ENCODE assay signal across 21 cellular contexts in the genomic region with DNA sequence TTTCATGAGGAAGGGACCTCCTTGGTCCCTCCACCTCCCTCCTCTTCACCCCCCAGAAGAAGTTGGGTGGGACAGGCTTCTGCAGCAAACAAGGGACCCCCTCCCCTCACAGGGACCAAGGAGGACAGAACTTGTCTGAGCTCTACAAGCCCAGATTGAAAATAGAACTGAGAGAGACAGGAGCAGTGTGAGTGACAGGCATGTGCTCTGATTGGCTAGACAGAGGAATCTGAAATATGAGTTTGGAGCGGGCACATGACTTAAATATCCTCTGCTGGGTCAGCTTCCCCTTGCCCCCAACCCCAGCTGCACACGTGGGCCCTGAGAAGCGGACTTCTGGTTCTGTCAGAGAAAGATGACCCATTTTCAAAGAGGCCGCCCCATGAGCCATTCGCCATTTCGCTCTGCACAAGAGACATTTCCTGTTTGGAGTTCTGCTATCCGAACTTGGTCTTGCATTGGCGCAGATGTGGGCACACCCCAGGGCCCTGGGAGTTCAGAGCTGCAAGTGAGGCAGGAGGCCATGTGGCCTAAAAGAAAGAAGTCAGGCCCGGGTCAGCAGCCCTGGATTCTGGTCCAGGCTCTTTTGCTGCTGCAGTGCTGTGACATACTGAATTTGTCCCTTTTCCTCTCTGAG. TPM values are rescaled to one million over a fixed set of nuclear protein-coding genes. Genes with fewer than 3 reads are reported as not detected.
A peak's percentile ranks its signal among the peaks of the same experiment; 100 is the strongest.
DNase-seq lines count a peak whose midpoint lies in the region; ATAC-seq, FAIRE-seq and TF ChIP-seq lines count a peak whose summit lies in the region.
"Had no signal": no experiment of that assay in that cellular context is flagged by ENCODE, and none has a peak within 500 bp of the region (broad histone marks: within the 10 kb centered on the region; RNA-seq: fewer than 3 reads in every experiment).

No MANE protein-coding gene starts in this region.

- POLR2A ChIA-PET in GM12878 (lab: Charles Lee) = no interaction called here

- H3K4me1 ChIP-seq in BLaER1 (peaks cover 100% of the 10 kb centered on the region), GM12878 (ENCODE audit: control insufficient read depth, insufficient read depth, low read length) (peaks cover 17% of the 10 kb centered on the region), psoas muscle (peaks cover 92% of the 10 kb centered on the region), upper lobe of left lung (peaks cover 2 to 29% (median 7%) of the 10 kb centered on the region in 4 donors)
- H3K4me1 ChIP-seq: HAP-1 had no signal

- no TSS peak for BruUV-seq in GM12878 (replicated peaks; lab: Mats Ljungman, UMichigan)

- H3K4me3 ChIP-seq in BLaER1 = no peak overlapping the region
- no peak overlapping the region for H3K4me3 ChIP-seq in GM12878
- H3K4me3 ChIP-seq in psoas muscle = peak overlapping the region; percentile 26
- no peak overlapping the region for H3K4me3 ChIP-seq in upper lobe of left lung
- H3K4me3 ChIP-seq: GM23248, HAP-1, Peyer's patch had no signal

- H3K4me2 ChIP-seq in BLaER1 (peak overlapping the region; percentile 96), GM12878 (ENCODE audit: control insufficient read depth, insufficient read depth) (0 out of 2 replicates have a peak overlapping the region, but pooled peaks have one; percentile 32)

- H3K27me3 ChIP-seq in BLaER1 (peaks cover 17% of the 10 kb centered on the region), GM12878 (replicated peaks in 1 of 2; ENCODE audit: control insufficient read depth in 2 of 2, insufficient read depth in 2 of 2, low read length in 1 of 2) (no peaks in the 10 kb centered on the region; a peak in 1 of 4 replicates), psoas muscle (ENCODE audit: insufficient read depth in 3 of 3, low read length in 2 of 3) (no peaks in the 10 kb centered on the region), upper lobe of left lung (peaks cover 0 to 8% (median 3%) of the 10 kb centered on the region in 4 donors)

- TF ChIP-seq RAD21 in GM12878 (IDR thresholded peaks at IDR 0.05; ENCODE audit: insufficient read depth, low read depth, low read length) = no peak

- in situ Hi-C loops in GM12878 (cut with MboI) = no loop called here

- RAD21 ChIA-PET in GM12878 (lab: Charles Lee; ENCODE audit: unreplicated experiment) = interaction anchor here (6.2 kb wide), 1 partner anchor 40 kb away, joined by 34 read pairs; the partner anchor contains the start of gene PEX26

- SMC1A ChIA-PET in GM12878 (lab: Charles Lee; ENCODE audit: uncharacterized antibody, unreplicated experiment) = interaction anchor here (0.7 to 1.4 kb wide), 4 partner anchors 9 to 39 kb away, joined by 3 to 5 read pairs (median 3); no protein-coding TSS in a partner anchor

- intact Hi-C loops in GM12878 (cut with micrococcal nuclease; ENCODE audit: unreplicated experiment) = no loop called here
- intact Hi-C loops in left ventricle myocardium superior (cut with micrococcal nuclease) = no loop called here
- intact Hi-C loops in psoas muscle (cut with DNase I) = no loop called here

- WGBS in GM12878 (ENCODE audit: insufficient coverage, insufficient replicate concordance, low lambda C conversion rate, missing lambda C conversion rate) = 85% methylated on average over 9 of the region's 9 CpGs
- 21 to 41% (median 26%) methylated on average over 9 of the region's 9 CpGs for WGBS in psoas muscle, 3 donors
- 61 to 87% methylated on average over 6 to 9 of the region's 9 CpGs for WGBS in upper lobe of left lung, 2 donors

- H3K36me3 ChIP-seq in BLaER1 (no peaks in the 10 kb centered on the region), GM12878 (ENCODE audit: control insufficient read depth in 2 of 2, insufficient read depth in 2 of 2, low read length in 1 of 2) (no peaks in the 10 kb centered on the region), psoas muscle (ENCODE audit: insufficient read depth in 1 of 2, low read depth in 1 of 2) (no peaks in the 10 kb centered on the region), upper lobe of left lung (no peaks in the 10 kb centered on the region)
- H3K36me3 ChIP-seq: HAP-1, Peyer's patch had no signal

- no peak for TF ChIP-seq CTCF in GM12878 (IDR thresholded peaks at IDR 0.05 in 2 of 3, conservative IDR thresholded peaks at IDR 0.05 in 1 of 3; ENCODE audit: control insufficient read depth in 2 of 3, extremely low read depth in 1 of 3, insufficient read depth in 1 of 3, low read depth in 3 of 3, low read length in 3 of 3)
- TF ChIP-seq CTCF in psoas muscle (IDR thresholded peaks at IDR 0.05) = no peak
- TF ChIP-seq CTCF in upper lobe of left lung (IDR thresholded peaks at IDR 0.05) = no peak

- H3K9ac ChIP-seq in BLaER1 (no peak overlapping the region), GM12878 (ENCODE audit: control insufficient read depth, insufficient read depth, low read length) (no peak overlapping the region)
- H3K9ac ChIP-seq: GM23248 had no signal

- TF ChIP-seq EP300 in GM12878 (IDR thresholded peaks at IDR 0.05; ENCODE audit: borderline replicate concordance in 1 of 2, control insufficient read depth in 1 of 2, low read depth in 2 of 2, low read length in 2 of 2) (no peak), upper lobe of left lung (IDR thresholded peaks at IDR 0.05) (no peak)

- TF ChIP-seq POLR2A in GM12878 (IDR thresholded peaks at IDR 0.05; ENCODE audit: low read depth, low read length) = no peak
- no peak for TF ChIP-seq POLR2A in H54 (IDR thresholded peaks at IDR 0.05; ENCODE audit: low read depth, low read length)
- no peak for TF ChIP-seq POLR2A in upper lobe of left lung (IDR thresholded peaks at IDR 0.05)

- CTCF ChIA-PET in GM12878 (lab: Yijun Ruan, JAX) = interaction anchor here (0.6 to 2.0 kb wide), 3 partner anchors 29 to 902 kb away, joined by 3 to 6 read pairs (median 4); no protein-coding TSS in a partner anchor

- H4K20me1 ChIP-seq in BLaER1 = peaks cover 41% of the 10 kb centered on the region
- H4K20me1 ChIP-seq in GM12878 (ENCODE audit: control insufficient read depth, insufficient read depth) = no peaks in the 10 kb centered on the region

- H3K27ac ChIP-seq in BLaER1 (0 out of 2 replicates have a peak overlapping the region, but pooled peaks have one; percentile 65), GM12878 (ENCODE audit: control insufficient read depth, insufficient read depth) (no peak overlapping the region), psoas muscle (peak overlapping the region; percentile 92), upper lobe of left lung (no peak overlapping the region)
- H3K27ac ChIP-seq: C4-2B, GM23248, Peyer's patch had no signal

- H3K79me2 ChIP-seq in GM12878 (ENCODE audit: control insufficient read depth, insufficient read depth, low read length) = peaks cover 20% of the 10 kb centered on the region

- ATAC-seq in GM12878 (no peak), left ventricle myocardium superior (peak; percentile 30), psoas muscle (peak; percentile 38 to 47 (median 43)), upper lobe of left lung (ENCODE audit: low FRiP score in 2 of 2) (no peak), GM19023 (IDR thresholded peaks at IDR 0.05; ENCODE audit: unreplicated experiment) (no peak)

- H3K9me3 ChIP-seq in BLaER1 = no peaks in the 10 kb centered on the region
- H3K9me3 ChIP-seq in GM12878 (replicated peaks; ENCODE audit: control insufficient read depth, insufficient read depth, low read length) = no peaks in the 10 kb centered on the region; the same call in 2 of the 3 replicates
- no peaks in the 10 kb centered on the region for H3K9me3 ChIP-seq in psoas muscle
- no peaks in the 10 kb centered on the region for H3K9me3 ChIP-seq in upper lobe of left lung
- H3K9me3 ChIP-seq: HAP-1, Peyer's patch had no signal

- no peak overlapping the region for H2AFZ ChIP-seq in GM12878 (ENCODE audit: control insufficient read depth, low read depth, low read length)
- H2AFZ ChIP-seq: GM23248 had no signal

- FAIRE-seq in GM12878 (lab: Jason Lieb, UNC) (no peak), H54 (lab: Jason Lieb, UNC) (no peak)
- FAIRE-seq: HTR-8/SVneo had no signal

- DNase-seq in GM12878 (ENCODE audit: low read depth, low spot score) = no peak
- DNase-seq in left ventricle myocardium superior = peak; percentile 41
- DNase-seq in psoas muscle = peak; percentile 15 to 76
- DNase-seq in NCI-H526 (lab: John Stamatoyannopoulos, UW) = no peak
- no peak for DNase-seq in H54 (ENCODE audit: insufficient read length, low spot score)
- no peak for DNase-seq in upper lobe of left lung
- DNase-seq: 8988T, DMS79, GM23248, IMR-90, NCI-H1694, NCI-H2081, NCI-H2171, NCI-H345, NCI-H524 treated with DMSO at 0.1 percent for 48 hours, Peyer's patch had no signal

RNA-seq across cellular contexts. Expression of gene TUBA8, which starts 5.4 kb away (rescaled TPM):
- total RNA-seq in GM12878 (2013; cell fraction: nucleolus; rRNA removed) = 7.2 and 8.4 TPM in 2 replicates
- total RNA-seq in GM12878 (2014; rRNA removed) = 20.9 and 24.1 TPM in 2 replicates
- 11.9 and 14.7 TPM in 2 replicates for total RNA-seq in GM12878 (2014; rRNA removed; fragmentation: Illumina TruSeq; extraction: Trizol)
- 21.0 and 21.1 TPM in 2 replicates for total RNA-seq in GM12878 (2021)
- polyA plus RNA-seq in GM12878 (2011; ENCODE audit: low read depth) = 7.9 TPM
- polyA plus RNA-seq in GM12878 (2011; rRNA removed) = 4.1 and 7.0 TPM in 2 replicates
- polyA plus RNA-seq in GM12878 (2011; cell fraction: cytosol; rRNA removed) = 11.6 and 12.3 TPM in 2 replicates
- polyA plus RNA-seq in GM12878 (2011; cell fraction: nucleus; rRNA removed) = 6.2 and 6.5 TPM in 2 replicates
- polyA plus RNA-seq in GM12878 (2012) = 8.5 and 13.0 TPM in 2 replicates
- polyA plus RNA-seq in GM12878 (2014; fragmentation: Illumina TruSeq; extraction: Trizol) = 13.1 and 23.7 TPM in 2 replicates
- 1 to 10 TPM; 2.2 to 5.5 TPM for polyA plus RNA-seq in GM12878 (2014; fragmentation: Nextera tagmentation; extraction: Ambion mirVana)
- 25.5 and 26.0 TPM in 2 replicates for polyA plus RNA-seq in GM12878 (2014; rRNA removed)
- polyA plus RNA-seq in GM12878 (2016; fragmentation: Nextera tagmentation; extraction: Ambion mirVana) = 10 to 100 TPM; 27.3 to 30.3 TPM
- 4.2 and 7.4 TPM in 2 replicates for polyA minus RNA-seq in GM12878 (2011; rRNA and poly(A)+ RNA removed)
- polyA minus RNA-seq in GM12878 (2011; cell fraction: cytosol; rRNA and poly(A)+ RNA removed) = 1.4 and 1.6 TPM in 2 replicates
- 0.48 and 1.4 TPM in 2 replicates for polyA minus RNA-seq in GM12878 (2011; cell fraction: nucleus; rRNA and poly(A)+ RNA removed)
- total RNA-seq in left ventricle myocardium superior = 298 TPM
- total RNA-seq in psoas muscle = 100 to 1,000 TPM in 3 of 4 donors, 10 to 100 TPM in 1; 80.2 to 150 (median 118) TPM
- 100 to 1,000 TPM in 2 of 3 donors, 10 to 100 TPM in 1; 38.8 to 142 (median 115) TPM for polyA plus RNA-seq in psoas muscle
- 1 to 10 TPM in 1 of 6 donors, under 1 TPM in 4, not detected in 1; 0.61 to 1.2 (median 0.81) TPM for total RNA-seq in upper lobe of left lung
- polyA plus RNA-seq: GM23248 had no signal

RNA-seq across cellular contexts. Expression of gene USP18, which starts 34.0 kb away (rescaled TPM):
- total RNA-seq in GM12878 (2013; cell fraction: nucleolus; rRNA removed) = 9.9 and 10.7 TPM in 2 replicates
- total RNA-seq in GM12878 (2014; rRNA removed) (58.5 and 66.4 TPM in 2 replicates), GM12878 (2014; rRNA removed; fragmentation: Illumina TruSeq; extraction: Trizol) (39.8 and 43.0 TPM in 2 replicates), GM12878 (2021) (37.5 and 42.7 TPM in 2 replicates), left ventricle myocardium superior (2.6 TPM), psoas muscle (1 to 10 TPM; 1.4 to 4.7 (median 2.6) TPM), upper lobe of left lung (10 to 100 TPM in 5 of 6 donors, 1 to 10 TPM in 1; 9.1 to 13.4 (median 12.2) TPM)
- polyA plus RNA-seq in GM12878 (2011; ENCODE audit: low read depth) = 29.6 TPM
- polyA plus RNA-seq in GM12878 (2011; rRNA removed) (83.5 and 84.7 TPM in 2 replicates), GM12878 (2014; fragmentation: Illumina TruSeq; extraction: Trizol) (42.3 and 44.7 TPM in 2 replicates), GM12878 (2014; fragmentation: Nextera tagmentation; extraction: Ambion mirVana) (10 to 100 TPM; 53.0 to 65.7 TPM), GM12878 (2014; rRNA removed) (53.0 and 65.8 TPM in 2 replicates), GM12878 (2016; fragmentation: Nextera tagmentation; extraction: Ambion mirVana) (10 to 100 TPM; 60.6 to 66.8 TPM), psoas muscle (1 to 10 TPM; 1.6 to 4.8 (median 3.2) TPM)
- 76.9 and 77.8 TPM in 2 replicates for polyA plus RNA-seq in GM12878 (2011; cell fraction: cytosol; rRNA removed)
- polyA plus RNA-seq in GM12878 (2011; cell fraction: nucleus; rRNA removed) = 54.3 and 59.3 TPM in 2 replicates
- 29.4 and 36.3 TPM in 2 replicates for polyA plus RNA-seq in GM12878 (2012)
- polyA minus RNA-seq in GM12878 (2011; rRNA and poly(A)+ RNA removed) = 55.4 and 67.0 TPM in 2 replicates
- 17.2 and 18.8 TPM in 2 replicates for polyA minus RNA-seq in GM12878 (2011; cell fraction: cytosol; rRNA and poly(A)+ RNA removed)
- polyA minus RNA-seq in GM12878 (2011; cell fraction: nucleus; rRNA and poly(A)+ RNA removed) = 8.5 and 12.8 TPM in 2 replicates

RNA-seq across cellular contexts. Expression of gene PEX26, which starts 38.2 kb away (rescaled TPM):
- 32.1 and 35.1 TPM in 2 replicates for total RNA-seq in GM12878 (2013; cell fraction: nucleolus; rRNA removed)
- 24.1 and 25.8 TPM in 2 replicates for total RNA-seq in GM12878 (2014; rRNA removed)
- total RNA-seq in GM12878 (2014; rRNA removed; fragmentation: Illumina TruSeq; extraction: Trizol) = 16.6 and 19.7 TPM in 2 replicates
- 50.0 and 50.8 TPM in 2 replicates for total RNA-seq in GM12878 (2021)
- polyA plus RNA-seq in GM12878 (2011; ENCODE audit: low read depth) = 10.9 TPM
- polyA plus RNA-seq in GM12878 (2011; rRNA removed) = 21.5 and 29.1 TPM in 2 replicates
- 45.9 and 46.4 TPM in 2 replicates for polyA plus RNA-seq in GM12878 (2011; cell fraction: cytosol; rRNA removed)
- 21.1 and 25.5 TPM in 2 replicates for polyA plus RNA-seq in GM12878 (2011; cell fraction: nucleus; rRNA removed)
- polyA plus RNA-seq in GM12878 (2012) = 20.4 and 25.0 TPM in 2 replicates
- 15.3 and 25.2 TPM in 2 replicates for polyA plus RNA-seq in GM12878 (2014; fragmentation: Illumina TruSeq; extraction: Trizol)
- 1 to 10 TPM in 1 of 2 experiments, under 1 TPM in 1; 0.79 to 1.1 TPM for polyA plus RNA-seq in GM12878 (2014; fragmentation: Nextera tagmentation; extraction: Ambion mirVana)
- polyA plus RNA-seq in GM12878 (2014; rRNA removed) = 35.5 and 39.9 TPM in 2 replicates
- polyA plus RNA-seq in GM12878 (2016; fragmentation: Nextera tagmentation; extraction: Ambion mirVana) = 1 to 10 TPM; 6.2 to 6.9 TPM
- 35.8 and 47.0 TPM in 2 replicates for polyA minus RNA-seq in GM12878 (2011; rRNA and poly(A)+ RNA removed)
- polyA minus RNA-seq in GM12878 (2011; cell fraction: cytosol; rRNA and poly(A)+ RNA removed) = 16.1 and 18.3 TPM in 2 replicates
- polyA minus RNA-seq in GM12878 (2011; cell fraction: nucleus; rRNA and poly(A)+ RNA removed) = 8.1 and 13.5 TPM in 2 replicates
- total RNA-seq in left ventricle myocardium superior = 20.6 TPM
- 10 to 100 TPM; 17.6 to 23.4 (median 19.8) TPM for total RNA-seq in psoas muscle
- polyA plus RNA-seq in psoas muscle = 10 to 100 TPM; 11.2 to 19.0 (median 15.2) TPM
- total RNA-seq in upper lobe of left lung = 10 to 100 TPM; 17.2 to 42.1 (median 32.9) TPM

Comparison
In these comparisons a context has a peak if more than half of its experiments do, and no peak if none do; other contexts are left out.
1. H3K27ac ChIP-seq: peak in BLaER1 (single experiment) and psoas muscle (single experiment); none in GM12878 (single experiment) and upper lobe of left lung (0 of 4).
2. ATAC-seq: peak in left ventricle myocardium superior (single experiment) and psoas muscle (4 of 4); none in GM12878 (single experiment), upper lobe of left lung (0 of 2) and GM19023 (single experiment).
3. DNase-seq: peak in left ventricle myocardium superior (single experiment) and psoas muscle (2 of 2); none in GM12878 (single experiment), NCI-H526 (0 of 2), H54 (single experiment) and upper lobe of left lung (0 of 2).